ENCODE assay signal across 30 cellular contexts in genomic region chr10:35972275-35972674, GRCh38.
"Had no signal": no experiment of that assay in that cellular context is flagged by ENCODE, and none has a peak within 500 bp of the region (broad histone marks: within the 10 kb centered on the region; RNA-seq: fewer than 3 reads in every experiment).

No MANE protein-coding gene starts in this region.

- H3K27me3 ChIP-seq: body of pancreas, esophagus muscularis mucosa, foreskin keratinocyte, gastroesophageal sphincter had no signal

- H3K4me1 ChIP-seq: body of pancreas, esophagus muscularis mucosa, foreskin keratinocyte, gastroesophageal sphincter had no signal

- DNase-seq: activated B cell treated with CpG ODN at 0.5 μM for 24 hours; activated CD4-positive, alpha-beta T cell treated with anti-CD3 and anti-CD28 coated beads for 48 hours; activated CD4-positive, alpha-beta T cell treated with anti-CD3 and anti-CD28 coated beads, Interleukin-2, amount 50 U/mL, for 1 hour; activated CD4-positive, alpha-beta T cell treated with anti-CD3 and anti-CD28 coated beads, Interleukin-2, amount 50 U/mL, for 48 hours; activated CD8-positive, alpha-beta memory T cell treated with anti-CD3 and anti-CD28 coated beads for 24 hours; activated CD8-positive, alpha-beta T cell treated with anti-CD3 and anti-CD28 coated beads for 36 hours; activated effector memory CD4-positive, alpha-beta T cell treated with Interleukin-2 at 50 U/mL for 16 hours; activated gamma-delta T cell treated with Interleukin-2 at 50 U/mL for 16 hours; activated naive CD4-positive, alpha-beta T cell treated with anti-CD3 and anti-CD28 coated beads, Interleukin-2, amount 50 U/mL, for 16 hours; activated naive CD4-positive, alpha-beta T cell treated with Interleukin-2 at 50 U/mL for 16 hours; activated T-cell treated with anti-CD3 and anti-CD28 coated beads, Interleukin-2, amount 50 U/mL, for 4 hours; amniotic stem cell; anterior cingulate cortex; body of pancreas; caudate nucleus; cortex of kidney; dermis blood vessel endothelial cell; effector CD4-positive, alpha-beta T cell; effector memory CD8-positive, alpha-beta T cell; erythroblast; foreskin keratinocyte; T-helper 1 cell; T-helper 17 cell; T1000; WERI-Rb-1 had no signal

- ATAC-seq: activated CD4-positive, CD25-positive, alpha-beta regulatory T cell treated with anti-CD3 and anti-CD28 coated beads, Interleukin-2, amount 50 U/mL, for 24 hours; activated CD8-positive, alpha-beta T cell treated with anti-CD3 and anti-CD28 coated beads for 36 hours; activated T-cell treated with anti-CD3 and anti-CD28 coated beads, Interleukin-2, amount 50 U/mL, for 4 hours; activated T-helper 17 cell treated with anti-CD3 and anti-CD28 coated beads, Interleukin-2, amount 50 U/mL, for 72 hours; body of pancreas; effector memory CD8-positive, alpha-beta T cell; foreskin keratinocyte; gastroesophageal sphincter; T-helper 17 cell had no signal

- H3K36me3 ChIP-seq: esophagus muscularis mucosa, gastroesophageal sphincter, WERI-Rb-1 had no signal

- H3K9me3 ChIP-seq: body of pancreas, esophagus muscularis mucosa, gastroesophageal sphincter had no signal

- FAIRE-seq: colon had no signal

- H3K4me3 ChIP-seq: body of pancreas, esophagus muscularis mucosa, gastroesophageal sphincter had no signal

- H3K27ac ChIP-seq: body of pancreas, esophagus muscularis mucosa, foreskin keratinocyte, gastroesophageal sphincter, WERI-Rb-1 had no signal
